In the genomic region with DNA sequence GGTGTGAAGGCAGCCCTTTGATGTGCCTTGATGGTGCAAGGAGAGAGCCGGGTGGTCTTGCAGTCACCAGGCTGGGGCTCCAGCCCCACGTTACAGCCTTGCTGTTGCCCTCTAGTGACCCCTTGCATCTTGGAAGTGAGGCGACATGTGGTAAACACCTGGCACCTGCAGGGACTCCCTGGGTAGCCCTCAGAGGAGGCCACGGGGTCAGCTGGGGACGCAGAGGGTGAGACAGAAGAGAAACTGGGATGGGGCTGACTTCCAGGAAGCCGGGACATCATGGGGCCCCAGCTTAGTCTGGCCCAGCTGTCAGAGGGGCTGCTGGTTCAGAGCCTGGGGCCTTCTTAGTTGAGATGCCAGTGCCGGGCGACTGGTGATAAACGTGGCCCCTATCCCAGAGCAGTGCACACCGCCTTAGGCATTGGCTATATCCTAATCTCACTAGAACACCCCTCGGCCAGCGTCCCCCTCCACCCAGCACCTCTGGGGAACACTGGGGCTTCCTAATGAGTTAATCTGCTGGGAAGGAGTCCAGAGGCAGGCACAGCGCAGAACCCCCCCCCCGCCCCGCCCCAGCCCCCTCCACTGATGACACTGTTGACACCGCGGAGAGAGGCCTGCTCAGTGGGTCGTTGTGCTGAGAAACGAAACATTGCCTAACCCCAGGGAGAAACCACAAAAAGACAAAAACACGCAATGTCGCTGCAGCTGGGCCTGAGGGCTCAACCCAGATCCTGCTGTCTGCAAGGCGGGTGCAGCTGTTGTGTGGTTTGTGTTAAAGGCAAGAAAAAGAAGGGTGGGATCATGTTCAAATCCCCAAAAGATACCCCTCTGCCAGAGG, we compare ENCODE assay signal across 8 cellular contexts.
DNase-seq lines count a peak whose midpoint lies in the region; ATAC-seq, FAIRE-seq and TF ChIP-seq lines count a peak whose summit lies in the region.

No MANE protein-coding gene starts in this region.

- H3K27me3 ChIP-seq in esophagus (ENCODE audit: control insufficient read depth in 1 of 2, insufficient read depth in 2 of 2, low read length in 2 of 2) (no peaks in the 10 kb centered on the region), small intestine (ENCODE audit: control insufficient read depth in 2 of 2, insufficient read depth in 2 of 2, low read length in 2 of 2) (no peaks in the 10 kb centered on the region)

- no peak overlapping the region for H3K27ac Mint-ChIP-seq in nephron progenitor cell

- H3K27ac ChIP-seq in esophagus (ENCODE audit: low read depth in 2 of 2, low read length in 1 of 2) (peak overlapping the region; percentile 53 to 70), small intestine (ENCODE audit: low read depth in 1 of 2, low read length in 1 of 2) (peak overlapping the region; percentile 68 to 88)

- H3K4me1 Mint-ChIP-seq in nephron progenitor cell: peaks cover 69% of the 10 kb centered on the region

- no peak for TF ChIP-seq CTCF in nephron progenitor cell (IDR thresholded peaks at IDR 0.05)

- H3K36me3 ChIP-seq in esophagus (ENCODE audit: control insufficient read depth in 2 of 2, insufficient read depth in 2 of 2, low read length in 1 of 2) (no peaks in the 10 kb centered on the region), small intestine (ENCODE audit: control insufficient read depth in 2 of 2, insufficient read depth in 2 of 2, low read length in 2 of 2) (no peaks in the 10 kb centered on the region)

- H3K27me3 Mint-ChIP-seq in nephron progenitor cell (ENCODE audit: low read depth, poor library complexity): peaks cover 13% of the 10 kb centered on the region

- no peak overlapping the region for H3K4me3 Mint-ChIP-seq in nephron progenitor cell

- no peaks in the 10 kb centered on the region for H3K36me3 Mint-ChIP-seq in nephron progenitor cell (ENCODE audit: low read depth)

- ATAC-seq in GM21447 (IDR thresholded peaks at IDR 0.05; ENCODE audit: unreplicated experiment): peak; percentile 49

- FAIRE-seq in small intestine (lab: Jason Lieb, UNC): no peak

- H3K9me3 ChIP-seq in esophagus (ENCODE audit: control insufficient read depth in 2 of 2, insufficient read depth in 1 of 2, low read depth in 1 of 2, low read length in 1 of 2) (no peaks in the 10 kb centered on the region), small intestine (ENCODE audit: control insufficient read depth, low read depth) (no peaks in the 10 kb centered on the region)

- DNase-seq in GDM1 (lab: John Stamatoyannopoulos, UW): peak; percentile 54
- DNase-seq in Jurkat, Clone E6-1 (ENCODE audit: low read depth, low spot score): peak; percentile 98
- DNase-seq in activated CD4-positive, alpha-beta T cell treated with anti-CD3 and anti-CD28 coated beads, Interleukin-2, amount 50 U/mL, for 4 hours: peak; percentile 38 to 43
- DNase-seq in small intestine: peak; percentile 54
- DNase-seq in nephron progenitor cell: no peak
- DNase-seq in middle frontal gyrus (ENCODE audit: extremely low spot score, low spot score): no peak

- peaks cover 7 to 26% of the 10 kb centered on the region in 2 donors for H3K4me1 ChIP-seq in esophagus (ENCODE audit: control insufficient read depth in 2 of 2, insufficient read depth in 2 of 2, low read length in 1 of 2)
- peaks cover 17% of the 10 kb centered on the region in 2 donors for H3K4me1 ChIP-seq in small intestine (ENCODE audit: control insufficient read depth in 2 of 2, insufficient read depth in 1 of 2, low read depth in 1 of 2, low read length in 1 of 2)

- 62 to 72% methylated on average over 22 of the region's 22 CpGs for WGBS in esophagus, 2 donors
- WGBS in small intestine, 3 donors: 49 to 60% (median 49%) methylated on average over 22 of the region's 22 CpGs

- H3K9me3 Mint-ChIP-seq in nephron progenitor cell: no peaks in the 10 kb centered on the region

- peak overlapping the region; percentile 24 for H3K4me3 ChIP-seq in Jurkat, Clone E6-1 (ENCODE audit: low read length)
- H3K4me3 ChIP-seq in esophagus (ENCODE audit: low read depth in 1 of 2, low read length in 2 of 2) (no peak overlapping the region), small intestine (ENCODE audit: low read depth in 1 of 2, low read length in 2 of 2) (no peak overlapping the region)

Comparison
In these comparisons a context has a peak if more than half of its experiments do, and no peak if none do; other contexts are left out.
1. DNase-seq: peak in GDM1 (single experiment), Jurkat, Clone E6-1 (single experiment), activated CD4-positive, alpha-beta T cell treated with anti-CD3 and anti-CD28 coated beads, Interleukin-2, amount 50 U/mL, for 4 hours (2 of 2) and small intestine (single experiment); none in nephron progenitor cell (single experiment) and middle frontal gyrus (single experiment).